ENCODE assay signal across 2 cellular contexts in the genomic region with DNA sequence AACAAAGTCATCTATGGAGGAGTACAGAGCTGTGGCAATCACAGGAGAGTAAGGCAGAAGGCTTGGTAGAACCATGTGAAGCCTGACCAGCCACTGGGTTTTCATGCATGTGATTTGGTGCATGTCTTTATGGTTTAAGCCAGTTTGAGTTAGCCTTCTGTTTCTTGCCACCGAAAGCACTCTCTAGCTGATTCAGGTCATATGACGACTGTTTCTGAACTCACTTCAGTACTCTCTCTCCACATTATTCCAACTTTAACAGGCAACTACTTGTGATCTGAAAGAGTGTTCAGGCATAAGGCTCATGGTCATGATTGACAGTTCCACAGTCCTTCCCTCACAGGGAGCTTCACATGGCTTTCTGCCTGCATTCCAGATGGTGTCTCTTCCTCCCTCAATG.
TF ChIP-seq lines count a peak whose summit lies in the region.

No MANE protein-coding gene starts in this region.

TF ChIP-seq in HEK293T, 16 proteins besides CTCF, POLR2A, EP300 and RAD21:
- TF ChIP-seq, protein P1, sequence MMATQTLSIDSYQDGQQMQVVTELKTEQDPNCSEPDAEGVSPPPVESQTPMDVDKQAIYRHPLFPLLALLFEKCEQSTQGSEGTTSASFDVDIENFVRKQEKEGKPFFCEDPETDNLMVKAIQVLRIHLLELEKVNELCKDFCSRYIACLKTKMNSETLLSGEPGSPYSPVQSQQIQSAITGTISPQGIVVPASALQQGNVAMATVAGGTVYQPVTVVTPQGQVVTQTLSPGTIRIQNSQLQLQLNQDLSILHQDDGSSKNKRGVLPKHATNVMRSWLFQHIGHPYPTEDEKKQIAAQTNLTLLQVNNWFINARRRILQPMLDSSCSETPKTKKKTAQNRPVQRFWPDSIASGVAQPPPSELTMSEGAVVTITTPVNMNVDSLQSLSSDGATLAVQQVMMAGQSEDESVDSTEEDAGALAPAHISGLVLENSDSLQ (IDR thresholded peaks at IDR 0.05) = 0 out of 2 replicates have a peak, but pooled peaks have one; percentile 39
- no peak for TF ChIP-seq TARDBP (IDR thresholded peaks at IDR 0.05)
TF ChIP-seq in HEK293T: peak in this region for 1.

TF ChIP-seq in GM12878, 131 proteins besides CTCF, POLR2A, EP300 and RAD21:
- TF ChIP-seq, protein P2, sequence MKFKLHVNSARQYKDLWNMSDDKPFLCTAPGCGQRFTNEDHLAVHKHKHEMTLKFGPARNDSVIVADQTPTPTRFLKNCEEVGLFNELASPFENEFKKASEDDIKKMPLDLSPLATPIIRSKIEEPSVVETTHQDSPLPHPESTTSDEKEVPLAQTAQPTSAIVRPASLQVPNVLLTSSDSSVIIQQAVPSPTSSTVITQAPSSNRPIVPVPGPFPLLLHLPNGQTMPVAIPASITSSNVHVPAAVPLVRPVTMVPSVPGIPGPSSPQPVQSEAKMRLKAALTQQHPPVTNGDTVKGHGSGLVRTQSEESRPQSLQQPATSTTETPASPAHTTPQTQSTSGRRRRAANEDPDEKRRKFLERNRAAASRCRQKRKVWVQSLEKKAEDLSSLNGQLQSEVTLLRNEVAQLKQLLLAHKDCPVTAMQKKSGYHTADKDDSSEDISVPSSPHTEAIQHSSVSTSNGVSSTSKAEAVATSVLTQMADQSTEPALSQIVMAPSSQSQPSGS (IDR thresholded peaks at IDR 0.05; ENCODE audit: low read length) = no peak
- TF ChIP-seq, protein P1 (IDR thresholded peaks at IDR 0.05) = peak; percentile 23; the same call in 1 of the 2 replicates
